In genomic region chr14:32319368-32320049, GRCh38 we compare ENCODE assay signal across 1 cellular context.
TF ChIP-seq lines count a peak whose summit lies in the region.

No MANE protein-coding gene starts in this region.

TF ChIP-seq in SK-N-SH treated with all-trans-retinoic acid at 6 μM for 48 hours, 23 proteins besides CTCF, POLR2A, EP300 and RAD21 (continued from another document):
- TF ChIP-seq CREB5 (CRISPR knock-in tag; IDR thresholded peaks at IDR 0.05; ENCODE audit: low read depth) (no peak), ZFP3 (CRISPR knock-in tag; IDR thresholded peaks at IDR 0.05) (no peak), ARNTL (CRISPR knock-in tag; IDR thresholded peaks at IDR 0.05; ENCODE audit: borderline replicate concordance, low read depth) (no peak), ZNF565 (CRISPR knock-in tag; conservative IDR thresholded peaks at IDR 0.05; ENCODE audit: low read depth) (no peak), ZC3H10 (CRISPR knock-in tag; IDR thresholded peaks at IDR 0.05) (no peak), OSR1 (CRISPR knock-in tag; IDR thresholded peaks at IDR 0.05) (no peak), BACH2 (CRISPR knock-in tag; IDR thresholded peaks at IDR 0.05; ENCODE audit: borderline replicate concordance) (no peak), POU6F1 (CRISPR knock-in tag; IDR thresholded peaks at IDR 0.05; ENCODE audit: borderline replicate concordance, low read depth) (no peak)
